In genomic region chr7:47979145-47979831, GRCh38 we compare ENCODE assay signal across 8 cellular contexts. TPM values are rescaled to one million over a fixed set of nuclear protein-coding genes. Genes with fewer than 3 reads are reported as not detected.
DNase-seq lines count a peak whose midpoint lies in the region; ATAC-seq lines count a peak whose summit lies in the region.

TSS of gene HUS1 (minus strand) at chr7:47979615. CDS start at chr7:47979519, 96 bp downstream.

- H3K4me1 ChIP-seq in effector memory CD4-positive, alpha-beta T cell (ENCODE audit: control insufficient read depth, insufficient read depth, low read length, poor library complexity, severe bottlenecking), result peaks cover 11% of the 10 kb centered on the region

- DNase-seq in COLO668 (lab: John Stamatoyannopoulos, UW; ENCODE audit: unreplicated experiment) (peak; percentile 98), HS-27A (ENCODE audit: low read depth) (peak; percentile 80), lung microvascular endothelial cell (ENCODE audit: low read depth in 2 of 2) (peak; percentile 70 to 71)
- DNase-seq in NK-92 treated with Interleukin-12 subunit alpha and Interleukin-12 subunit beta, amount 100 ng/mL, for 24 hours (lab: John Stamatoyannopoulos, UW), result peak; percentile 92
- DNase-seq in activated CD8-positive, alpha-beta memory T cell treated with anti-CD3 and anti-CD28 coated beads for 24 hours, result peak; percentile 96
- DNase-seq in effector memory CD4-positive, alpha-beta T cell, result peak; percentile 82 to 91 (median 83)
- peak; percentile 88 to 90 (median 88) for DNase-seq in stimulated activated CD4-positive, alpha-beta T cell treated with anti-CD3 and anti-CD28 coated beads, TNF-alpha, amount 100 ng/mL, for 48 hours (ENCODE audit: low read depth in 3 of 3)

- ATAC-seq in GM19468 (IDR thresholded peaks at IDR 0.05; ENCODE audit: extremely low read depth, unreplicated experiment), result peak; percentile 99

- H3K27ac ChIP-seq in effector memory CD4-positive, alpha-beta T cell (ENCODE audit: insufficient read depth, low read length, poor library complexity, severe bottlenecking), result peak within 1 kb of the TSS; percentile 86

- no peaks in the 10 kb centered on the region for H3K9me3 ChIP-seq in effector memory CD4-positive, alpha-beta T cell (ENCODE audit: control insufficient read depth, low read length)

- no peaks in the 10 kb centered on the region for H3K27me3 ChIP-seq in effector memory CD4-positive, alpha-beta T cell (replicated peaks; ENCODE audit: control insufficient read depth, insufficient read depth, low read length, poor library complexity, severe bottlenecking)

- H3K4me3 ChIP-seq in effector memory CD4-positive, alpha-beta T cell (ENCODE audit: insufficient read depth, low read depth, low read length, poor library complexity, severe bottlenecking), result peak within 1 kb of the TSS; percentile 74

- H3K36me3 ChIP-seq in effector memory CD4-positive, alpha-beta T cell (ENCODE audit: control insufficient read depth, insufficient read depth, low read length), result peaks cover 30% of the 10 kb centered on the region

RNA-seq across cellular contexts. Expression of gene HUS1, which starts in this region (rescaled TPM):
- total RNA-seq in lung microvascular endothelial cell, result 6.8 and 9.5 TPM in 2 replicates

Comparison
In these comparisons a context has a peak if more than half of its experiments do, and no peak if none do; other contexts are left out.
1. Peak in every context shown above with its lines: DNase-seq, ATAC-seq, H3K4me3 ChIP-seq and H3K27ac ChIP-seq.